ENCODE assay signal across 29 cellular contexts in the genomic region with DNA sequence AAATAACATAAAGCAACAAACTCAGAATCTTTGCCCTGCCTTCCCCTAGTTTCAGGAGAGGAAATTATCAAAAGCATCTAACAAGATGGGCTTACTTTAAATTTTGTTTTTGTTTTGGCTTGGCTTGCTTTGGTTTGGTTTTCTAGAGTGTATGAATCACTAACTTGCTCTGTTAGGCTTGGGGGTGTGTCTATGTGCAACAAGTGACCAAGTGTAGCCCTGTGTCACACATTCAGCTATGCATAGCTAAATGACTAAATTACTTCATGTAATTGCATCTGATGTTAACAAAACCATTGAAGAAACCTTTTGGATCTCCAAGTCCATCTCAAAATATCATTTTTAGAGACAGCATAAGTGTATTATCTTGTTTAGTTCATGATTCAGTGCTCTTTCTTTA.
DNase-seq lines count a peak whose midpoint lies in the region; ATAC-seq and TF ChIP-seq lines count a peak whose summit lies in the region.
"Had no signal": no experiment of that assay in that cellular context is flagged by ENCODE, and none has a peak within 500 bp of the region (broad histone marks: within the 10 kb centered on the region; RNA-seq: fewer than 3 reads in every experiment).

No MANE protein-coding gene starts in this region.

- H3K4me1 Mint-ChIP-seq in HFFc6 (ENCODE audit: low read depth), result peaks cover 8% of the 10 kb centered on the region
- no peaks in the 10 kb centered on the region for H3K4me1 Mint-ChIP-seq in activated T-helper 17 cell treated with anti-CD3 and anti-CD28 coated beads, Interleukin-2, amount 50 U/mL, for 72 hours
- H3K4me1 Mint-ChIP-seq: activated CD4-positive, alpha-beta memory T cell treated with anti-CD3 and anti-CD28 coated beads, Interleukin-2, amount 10 ng/mL, durations not matched to agents 7 days and 5 days; activated naive CD4-positive, alpha-beta T cell treated with anti-CD3 and anti-CD28 coated beads, Interleukin-2, amount 50 U/mL, for 24 hours; memory B cell; stimulated activated memory B cell treated with anti-CD40 and anti-IgM and Interleukin-4, amounts not matched to agents 10 μg/mL and 1 μg/mL and 100 μg/mL, for 72 hours; T-cell had no signal

- H2AFZ ChIP-seq in PC-9, result no peak overlapping the region; the same call in 1 of the 2 replicates

- CTCF ChIA-PET in PC-9 (lab: Charles Lee), result no interaction called here

- H3K9me3 Mint-ChIP-seq in HFFc6, result no peaks in the 10 kb centered on the region
- no peaks in the 10 kb centered on the region for H3K9me3 Mint-ChIP-seq in activated T-helper 17 cell treated with anti-CD3 and anti-CD28 coated beads, Interleukin-2, amount 50 U/mL, for 72 hours
- H3K9me3 Mint-ChIP-seq: activated CD4-positive, alpha-beta memory T cell treated with anti-CD3 and anti-CD28 coated beads, Interleukin-2, amount 10 ng/mL, durations not matched to agents 7 days and 5 days; activated T-helper 2 cell treated with anti-CD3 and anti-CD28 coated beads, Interferon-gamma antibody, Interleukin-2, Interleukin-4, amounts not matched to agents 10 μg/mL and 5 μg/mL and 100 μg/mL, durations not matched to agents 14 hours and 24 hours and 36 hours; dendritic cell treated with granulocyte-macrophage colony-stimulating factor and Interleukin-4, amounts not matched to agents 40 ng/mL and 50 ng/mL, for 4 days; memory B cell; stimulated activated memory B cell treated with anti-CD40 and anti-IgM and Interleukin-4, amounts not matched to agents 10 μg/mL and 1 μg/mL and 100 μg/mL, for 72 hours; T-cell had no signal

- H3K4me2 ChIP-seq in PC-9, result no peak overlapping the region

- H3K27ac Mint-ChIP-seq in HFFc6, result no peak overlapping the region
- no peak overlapping the region for H3K27ac Mint-ChIP-seq in activated T-helper 17 cell treated with anti-CD3 and anti-CD28 coated beads, Interleukin-2, amount 50 U/mL, for 72 hours
- H3K27ac Mint-ChIP-seq: activated CD4-positive, alpha-beta memory T cell treated with anti-CD3 and anti-CD28 coated beads, Interleukin-2, amount 10 ng/mL, durations not matched to agents 7 days and 5 days; activated naive CD4-positive, alpha-beta T cell treated with anti-CD3 and anti-CD28 coated beads, Interleukin-2, amount 50 U/mL, for 24 hours; activated T-helper 2 cell treated with anti-CD3 and anti-CD28 coated beads, Interferon-gamma antibody, Interleukin-2, Interleukin-4, amounts not matched to agents 10 μg/mL and 5 μg/mL and 100 μg/mL, durations not matched to agents 14 hours and 24 hours and 36 hours; dendritic cell treated with granulocyte-macrophage colony-stimulating factor and Interleukin-4, amounts not matched to agents 40 ng/mL and 50 ng/mL, for 4 days; memory B cell; stimulated activated memory B cell treated with anti-CD40 and anti-IgM and Interleukin-4, amounts not matched to agents 10 μg/mL and 1 μg/mL and 100 μg/mL, for 72 hours; T-cell had no signal

- no peaks in the 10 kb centered on the region for H3K36me3 Mint-ChIP-seq in HFFc6 (ENCODE audit: low read depth)
- no peaks in the 10 kb centered on the region for H3K36me3 Mint-ChIP-seq in activated T-helper 17 cell treated with anti-CD3 and anti-CD28 coated beads, Interleukin-2, amount 50 U/mL, for 72 hours (ENCODE audit: low read depth)
- H3K36me3 Mint-ChIP-seq: activated naive CD4-positive, alpha-beta T cell treated with anti-CD3 and anti-CD28 coated beads, Interleukin-2, amount 50 U/mL, for 24 hours; memory B cell; stimulated activated memory B cell treated with anti-CD40 and anti-IgM and Interleukin-4, amounts not matched to agents 10 μg/mL and 1 μg/mL and 100 μg/mL, for 72 hours; T-cell had no signal

- no peak overlapping the region for H3K4me3 Mint-ChIP-seq in HFFc6
- no peak overlapping the region for H3K4me3 Mint-ChIP-seq in activated T-helper 17 cell treated with anti-CD3 and anti-CD28 coated beads, Interleukin-2, amount 50 U/mL, for 72 hours
- H3K4me3 Mint-ChIP-seq: activated CD4-positive, alpha-beta memory T cell treated with anti-CD3 and anti-CD28 coated beads, Interleukin-2, amount 10 ng/mL, durations not matched to agents 7 days and 5 days; activated naive CD4-positive, alpha-beta T cell treated with anti-CD3 and anti-CD28 coated beads, Interleukin-2, amount 50 U/mL, for 24 hours; dendritic cell treated with granulocyte-macrophage colony-stimulating factor and Interleukin-4, amounts not matched to agents 40 ng/mL and 50 ng/mL, for 4 days; memory B cell; stimulated activated memory B cell treated with anti-CD40 and anti-IgM and Interleukin-4, amounts not matched to agents 10 μg/mL and 1 μg/mL and 100 μg/mL, for 72 hours; T-cell had no signal

- no peaks in the 10 kb centered on the region for H3K9me2 ChIP-seq in PC-9 (ENCODE audit: insufficient read depth)

- H3K4me1 ChIP-seq in foreskin keratinocyte (no peaks in the 10 kb centered on the region), PC-9 (replicated peaks; ENCODE audit: insufficient read depth) (peaks cover 4% of the 10 kb centered on the region; the same call in 1 of the 2 replicates), testis (no peaks in the 10 kb centered on the region)
- H3K4me1 ChIP-seq: heart left ventricle, SJSA1, upper lobe of right lung had no signal

- in situ Hi-C loops in brain microvascular endothelial cell (cut with HindIII; ENCODE audit: low pct_ligation_motif_present, low sequenced_read_pairs), result no loop called here

- H3K9me3 ChIP-seq in PC-9 (ENCODE audit: insufficient read depth, low read depth), result no peaks in the 10 kb centered on the region
- no peaks in the 10 kb centered on the region for H3K9me3 ChIP-seq in testis
- H3K9me3 ChIP-seq: heart left ventricle, MG63, SJSA1, upper lobe of right lung had no signal

- no peak overlapping the region for H3K4me3 ChIP-seq in brain microvascular endothelial cell (ENCODE audit: low read depth, low read length)
- no peak overlapping the region for H3K4me3 ChIP-seq in PC-9
- H3K4me3 ChIP-seq in testis, result no peak overlapping the region
- H3K4me3 ChIP-seq: heart left ventricle, K562, MG63, SJSA1, upper lobe of right lung had no signal

- BruUV-seq in PC-9 (replicated peaks; lab: Mats Ljungman, UMichigan), result no TSS peak

- peak; percentile 56 for ATAC-seq in foreskin keratinocyte
- no peak for ATAC-seq in activated T-helper 17 cell treated with anti-CD3 and anti-CD28 coated beads, Interleukin-2, amount 50 U/mL, for 72 hours (replicated peaks)
- ATAC-seq: activated CD4-positive, CD25-positive, alpha-beta regulatory T cell treated with anti-CD3 and anti-CD28 coated beads, Interleukin-2, amount 50 U/mL, for 24 hours; HCT116; heart left ventricle; K562; sciatic nerve; stimulated activated memory B cell treated with anti-CD40 and anti-IgM and Interleukin-4, amounts not matched to agents 10 μg/mL and 1 μg/mL and 100 μg/mL, for 72 hours; T-cell; upper lobe of right lung had no signal

- H3K27me3 ChIP-seq in brain microvascular endothelial cell (replicated peaks) (no peaks in the 10 kb centered on the region), foreskin keratinocyte (peaks cover 4% of the 10 kb centered on the region), PC-9 (ENCODE audit: insufficient read depth, low read depth) (no peaks in the 10 kb centered on the region), testis (no peaks in the 10 kb centered on the region)
- H3K27me3 ChIP-seq: heart left ventricle, MG63, SJSA1, upper lobe of right lung had no signal

- TF ChIP-seq POLR2A in testis (IDR thresholded peaks at IDR 0.05), result no peak

- no peaks in the 10 kb centered on the region for H3K36me3 ChIP-seq in brain microvascular endothelial cell (replicated peaks)
- no peaks in the 10 kb centered on the region for H3K36me3 ChIP-seq in PC-9 (ENCODE audit: low read depth)
- H3K36me3 ChIP-seq in testis (ENCODE audit: low read depth, missing control alignments), result no peaks in the 10 kb centered on the region
- H3K36me3 ChIP-seq: heart left ventricle, MG63, SJSA1, upper lobe of right lung had no signal

- no peaks in the 10 kb centered on the region for H4K20me1 ChIP-seq in PC-9 (ENCODE audit: insufficient read depth)

- no peaks in the 10 kb centered on the region for H3K79me2 ChIP-seq in PC-9 (ENCODE audit: low read depth)

- no peaks in the 10 kb centered on the region for H3K27me3 Mint-ChIP-seq in HFFc6 (ENCODE audit: insufficient read depth)
- no peaks in the 10 kb centered on the region for H3K27me3 Mint-ChIP-seq in activated T-helper 17 cell treated with anti-CD3 and anti-CD28 coated beads, Interleukin-2, amount 50 U/mL, for 72 hours
- H3K27me3 Mint-ChIP-seq: activated CD4-positive, alpha-beta memory T cell treated with anti-CD3 and anti-CD28 coated beads, Interleukin-2, amount 10 ng/mL, durations not matched to agents 7 days and 5 days; activated naive CD4-positive, alpha-beta T cell treated with anti-CD3 and anti-CD28 coated beads, Interleukin-2, amount 50 U/mL, for 24 hours; dendritic cell treated with granulocyte-macrophage colony-stimulating factor and Interleukin-4, amounts not matched to agents 40 ng/mL and 50 ng/mL, for 4 days; stimulated activated memory B cell treated with anti-CD40 and anti-IgM and Interleukin-4, amounts not matched to agents 10 μg/mL and 1 μg/mL and 100 μg/mL, for 72 hours; T-cell had no signal

- TF ChIP-seq CTCF in HFFc6 (IDR thresholded peaks at IDR 0.05) (no peak), brain microvascular endothelial cell (IDR thresholded peaks at IDR 0.05; ENCODE audit: low read depth, low read length, missing control alignments) (no peak), foreskin keratinocyte (conservative IDR thresholded peaks at IDR 0.05) (no peak), PC-9 (conservative IDR thresholded peaks at IDR 0.05) (no peak), testis (IDR thresholded peaks at IDR 0.05) (no peak)

- POLR2A ChIA-PET in PC-9 (lab: Charles Lee; ENCODE audit: unreplicated experiment), result no interaction called here

- DNase-seq in HFFc6 (peak; percentile 1), brain microvascular endothelial cell (peak; percentile 12), foreskin keratinocyte (peak in 1 of 2 donors; percentile 17), PC-9 (no peak), testis (no peak), hippocampal formation (lab: John Stamatoyannopoulos, UW) (no peak)
- DNase-seq: activated CD4-positive, alpha-beta memory T cell treated with anti-CD3 and anti-CD28 coated beads, Interleukin-2, amount 10 ng/mL, durations not matched to agents 7 days and 5 days; anterior cingulate cortex; caudate nucleus; heart left ventricle; MG63; NCI-H1105 treated with DMSO at 0.1 percent for 48 hours; NCI-H2081; NCI-H2227 treated with DMSO at 0.1 percent for 48 hours; posterior cingulate gyrus; stimulated activated CD4-positive, alpha-beta T cell treated with anti-CD3 and anti-CD28 coated beads, Interleukin-4, amount 100 ng/mL, for 24 hours; T-cell; upper lobe of right lung had no signal

- H3K27ac ChIP-seq in brain microvascular endothelial cell (no peak overlapping the region), foreskin keratinocyte (no peak overlapping the region), PC-9 (no peak overlapping the region), testis (no peak overlapping the region)
- H3K27ac ChIP-seq: heart left ventricle, SJSA1, upper lobe of right lung had no signal

- intact Hi-C loops in PC-9 (cut with micrococcal nuclease; ENCODE audit: unreplicated experiment), result no loop called here
- intact Hi-C loops in testis (cut with DNase I; ENCODE audit: low total_unique reads), result no loop called here

- no peaks in the 10 kb centered on the region for H3F3A ChIP-seq in PC-9 (ENCODE audit: insufficient read depth, low read depth)

Comparison
In these comparisons a context has a peak if more than half of its experiments do, and no peak if none do; other contexts are left out.
1. DNase-seq: peak in HFFc6 (single experiment) and brain microvascular endothelial cell (single experiment); none in PC-9 (0 of 2), testis (single experiment) and hippocampal formation (0 of 2).